ENCODE assay signal across 8 cellular contexts in genomic region chr1:100440075-100440809, GRCh38.
DNase-seq lines count a peak whose midpoint lies in the region; ATAC-seq lines count a peak whose summit lies in the region.

No MANE protein-coding gene starts in this region.

- ATAC-seq in GM18858 (IDR thresholded peaks at IDR 0.05; ENCODE audit: unreplicated experiment) (peak; percentile 43), HG02981 (IDR thresholded peaks at IDR 0.05; ENCODE audit: unreplicated experiment) (no peak)

- no peaks in the 10 kb centered on the region for H3K27me3 Mint-ChIP-seq in activated naive CD8-positive, alpha-beta T cell treated with anti-CD3 and anti-CD28 coated beads for 36 hours

- peaks cover 60% of the 10 kb centered on the region for H3K4me1 Mint-ChIP-seq in activated naive CD8-positive, alpha-beta T cell treated with anti-CD3 and anti-CD28 coated beads for 36 hours

- DNase-seq in T-helper 1 cell (peak; percentile 55 to 85 (median 69)), amniotic stem cell (lab: John Stamatoyannopoulos, UW) (no peak), GM03348 (ENCODE audit: low spot score) (no peak), hypothalamus (lab: John Stamatoyannopoulos, UW) (no peak)
- peak; percentile 66 for DNase-seq in activated naive CD8-positive, alpha-beta T cell treated with anti-CD3 and anti-CD28 coated beads for 36 hours
- DNase-seq in stimulated activated CD4-positive, alpha-beta T cell treated with anti-CD3 and anti-CD28 coated beads, Interleukin-15, amount 100 ng/mL, for 24 hours = peak; percentile 80

- H3K4me3 Mint-ChIP-seq in activated naive CD8-positive, alpha-beta T cell treated with anti-CD3 and anti-CD28 coated beads for 36 hours = no peak overlapping the region

- peaks cover 3% of the 10 kb centered on the region for H3K9me3 Mint-ChIP-seq in activated naive CD8-positive, alpha-beta T cell treated with anti-CD3 and anti-CD28 coated beads for 36 hours

- H3K27ac Mint-ChIP-seq in activated naive CD8-positive, alpha-beta T cell treated with anti-CD3 and anti-CD28 coated beads for 36 hours = peak overlapping the region; percentile 77

- H3K36me3 Mint-ChIP-seq in activated naive CD8-positive, alpha-beta T cell treated with anti-CD3 and anti-CD28 coated beads for 36 hours = peaks cover 40% of the 10 kb centered on the region

Comparison
In these comparisons a context has a peak if more than half of its experiments do, and no peak if none do; other contexts are left out.
1. DNase-seq: peak in T-helper 1 cell (5 of 5), activated naive CD8-positive, alpha-beta T cell treated with anti-CD3 and anti-CD28 coated beads for 36 hours (single experiment) and stimulated activated CD4-positive, alpha-beta T cell treated with anti-CD3 and anti-CD28 coated beads, Interleukin-15, amount 100 ng/mL, for 24 hours (single experiment); none in amniotic stem cell (single experiment), GM03348 (single experiment) and hypothalamus (0 of 51).